ENCODE assay signal across 13 cellular contexts in the genomic region with DNA sequence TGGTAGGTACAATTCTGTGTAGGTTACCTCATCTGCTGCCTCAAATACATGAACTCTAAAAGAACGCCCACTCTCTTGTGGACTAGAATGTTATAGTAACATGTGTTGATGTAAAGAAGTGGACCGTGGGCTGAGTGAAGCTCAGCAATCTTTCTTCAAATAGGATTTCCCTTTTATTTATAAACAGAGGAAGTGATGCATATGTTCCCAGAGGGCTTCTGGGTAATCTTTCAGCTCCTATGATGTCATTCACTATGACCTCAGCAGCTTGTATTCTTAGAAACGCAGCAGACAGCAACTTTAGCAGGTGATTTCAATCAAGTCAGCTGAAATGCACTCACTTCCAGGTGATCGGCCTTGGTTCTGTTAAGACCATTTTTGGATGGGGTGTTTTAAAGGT. TPM values are rescaled to one million over a fixed set of nuclear protein-coding genes. Genes with fewer than 3 reads are reported as not detected.
A peak's percentile ranks its signal among the peaks of the same experiment; 100 is the strongest.
DNase-seq lines count a peak whose midpoint lies in the region; ATAC-seq, FAIRE-seq and TF ChIP-seq lines count a peak whose summit lies in the region.
"Had no signal": no experiment of that assay in that cellular context is flagged by ENCODE, and none has a peak within 500 bp of the region (broad histone marks: within the 10 kb centered on the region; RNA-seq: fewer than 3 reads in every experiment).

No MANE protein-coding gene starts in this region.

- CTCF ChIA-PET in CD4-positive, alpha-beta T cell (lab: Charles Lee), result interaction anchor here (1.0 kb wide), 1 partner anchor 166 kb away, joined by 5 read pairs; no protein-coding TSS in a partner anchor
- CTCF ChIA-PET in HEK293 (lab: Yijun Ruan, JAX) (interaction anchor here (0.5 to 1.8 kb wide), 4 partner anchors 32 to 524 kb away, joined by 3 to 11 read pairs (median 7); a partner anchor contains a TSS), HepG2 (lab: Yijun Ruan, JAX; ENCODE audit: low intra/inter-chr PET ratio, low total read pairs) (no interaction called here)

- H3K4me3 Mint-ChIP-seq in CD4-positive, alpha-beta T cell, result no peak overlapping the region
- H3K4me3 Mint-ChIP-seq in activated naive CD8-positive, alpha-beta T cell treated with anti-CD3 and anti-CD28 coated beads, Interleukin-2, amount 10 ng/mL, durations not matched to agents 7 days and 5 days, result no peak overlapping the region
- H3K4me3 Mint-ChIP-seq in GM23338, result no peak overlapping the region

- 91% methylated on average over 4 of the region's 4 CpGs for WGBS in HepG2 (ENCODE audit: low lambda C conversion rate)

- peak overlapping the region; percentile 87 for H3K27ac Mint-ChIP-seq in CD4-positive, alpha-beta T cell
- no peak overlapping the region for H3K27ac Mint-ChIP-seq in activated naive CD8-positive, alpha-beta T cell treated with anti-CD3 and anti-CD28 coated beads, Interleukin-2, amount 10 ng/mL, durations not matched to agents 7 days and 5 days
- H3K27ac Mint-ChIP-seq in GM23338, result no peak overlapping the region

- H3K79me2 ChIP-seq in HepG2 (ENCODE audit: insufficient read depth, low read length), result no peaks in the 10 kb centered on the region
- H3K79me2 ChIP-seq in GM23338 (replicated peaks; ENCODE audit: insufficient read depth), result no peaks in the 10 kb centered on the region

- H4K20me1 ChIP-seq in HepG2 (ENCODE audit: insufficient read depth, low read length) (no peaks in the 10 kb centered on the region), GM23338 (replicated peaks; ENCODE audit: insufficient read depth) (no peaks in the 10 kb centered on the region)

- intact Hi-C loops in CD4-positive, alpha-beta T cell (cut with DNase I, micrococcal nuclease), result loop anchor here in 1 of 2 experiments (10.0 kb wide), 1 partner anchor 406 kb away; no protein-coding TSS in a partner anchor
- intact Hi-C loops in HepG2 (cut with micrococcal nuclease; ENCODE audit: unreplicated experiment) (no loop called here), posterior cingulate gyrus (cut with DNase I) (no loop called here)

- no peaks in the 10 kb centered on the region for H3F3A ChIP-seq in GM23338 (replicated peaks; ENCODE audit: low read depth)

- H3K4me2 ChIP-seq in HepG2 (ENCODE audit: low read depth, low read length) (no peak overlapping the region), GM23338 (no peak overlapping the region)

- TF ChIP-seq POLR2A in HepG2 (IDR thresholded peaks at IDR 0.05; ENCODE audit: insufficient read depth in 1 of 2, low read depth in 2 of 2, low read length in 2 of 2), result no peak

- H3K9me2 ChIP-seq in GM23338 (ENCODE audit: insufficient read depth), result no peaks in the 10 kb centered on the region

- H3K9ac ChIP-seq in HepG2 (ENCODE audit: insufficient read depth, low read depth, low read length), result no peak overlapping the region

- peak; percentile 71 for ATAC-seq in CD4-positive, alpha-beta T cell (ENCODE audit: poor library complexity)
- peak; percentile 42 for ATAC-seq in activated naive CD8-positive, alpha-beta T cell treated with anti-CD3 and anti-CD28 coated beads, Interleukin-2, amount 10 ng/mL, durations not matched to agents 7 days and 5 days (ENCODE audit: low read depth)
- ATAC-seq in HepG2 (no peak), GM23338 (no peak)

- no peak overlapping the region for H3K4me3 ChIP-seq in HEK293 (ENCODE audit: low read depth, low read length)
- no peak overlapping the region for H3K4me3 ChIP-seq in HepG2 (replicated peaks in 1 of 3; ENCODE audit: insufficient read depth in 1 of 3, low read depth in 2 of 3, low read length in 3 of 3)
- no peak overlapping the region for H3K4me3 ChIP-seq in GM23338
- H3K4me3 ChIP-seq: HAP-1, left ventricle myocardium inferior had no signal

- BruUV-seq in HepG2 (replicated peaks; lab: Mats Ljungman, UMichigan), result no TSS peak

- no peak for TF ChIP-seq RAD21 in HepG2 (CRISPR knock-in tag; IDR thresholded peaks at IDR 0.05)

- no peak overlapping the region for H3K27ac ChIP-seq in CD4-positive, alpha-beta T cell (ENCODE audit: low read depth, low read length)
- H3K27ac ChIP-seq in HEK293 (ENCODE audit: extremely low read depth, low read depth, low read length), result no peak overlapping the region
- no peak overlapping the region for H3K27ac ChIP-seq in HepG2 (ENCODE audit: extremely low read length, insufficient read depth, low read length)
- no peak overlapping the region for H3K27ac ChIP-seq in GM23338 (ENCODE audit: low read depth)
- H3K27ac ChIP-seq: epithelial cell of prostate, left ventricle myocardium inferior had no signal

- H3K4me1 Mint-ChIP-seq in CD4-positive, alpha-beta T cell (ENCODE audit: low read depth), result peaks cover 23% of the 10 kb centered on the region
- H3K4me1 Mint-ChIP-seq in activated naive CD8-positive, alpha-beta T cell treated with anti-CD3 and anti-CD28 coated beads, Interleukin-2, amount 10 ng/mL, durations not matched to agents 7 days and 5 days, result no peaks in the 10 kb centered on the region
- peaks cover 11% of the 10 kb centered on the region for H3K4me1 Mint-ChIP-seq in GM23338

- in situ Hi-C loops in HepG2 (cut with HindIII; ENCODE audit: extremely low pct_ligation_motif_present, low pct_unique_long_range_greater_than_20kb), result no loop called here

- POLR2A ChIA-PET in CD4-positive, alpha-beta T cell (lab: Charles Lee), result interaction anchor here (0.7 kb wide), 1 partner anchor 309 kb away, joined by 3 read pairs; no protein-coding TSS in a partner anchor
- POLR2A ChIA-PET in HEK293 (lab: Yijun Ruan, JAX) (interaction anchor here (0.8 kb wide), 1 partner anchor 25 kb away, joined by 3 read pairs; no protein-coding TSS in a partner anchor), HepG2 (lab: Yijun Ruan, JAX) (no interaction called here)
- POLR2A ChIA-PET in activated naive CD8-positive, alpha-beta T cell treated with anti-CD3 and anti-CD28 coated beads, Interleukin-2, amount 10 ng/mL, durations not matched to agents 7 days and 5 days (lab: Charles Lee), result interaction anchor here (0.6 kb wide), 1 partner anchor 205 kb away, joined by 3 read pairs; no protein-coding TSS in a partner anchor

- no peaks in the 10 kb centered on the region for H3K27me3 Mint-ChIP-seq in CD4-positive, alpha-beta T cell
- no peaks in the 10 kb centered on the region for H3K27me3 Mint-ChIP-seq in activated naive CD8-positive, alpha-beta T cell treated with anti-CD3 and anti-CD28 coated beads, Interleukin-2, amount 10 ng/mL, durations not matched to agents 7 days and 5 days
- peaks cover 1% of the 10 kb centered on the region for H3K27me3 Mint-ChIP-seq in GM23338 (ENCODE audit: insufficient read depth, low read depth, poor library complexity)

- TF ChIP-seq CTCF in CD4-positive, alpha-beta T cell (IDR thresholded peaks at IDR 0.05), result no peak
- TF ChIP-seq CTCF in HEK293 (tag by site-specific recombination; IDR thresholded peaks at IDR 0.05), result no peak
- no peak for TF ChIP-seq CTCF in HepG2 (CRISPR knock-in tag; IDR thresholded peaks at IDR 0.05)
- no peak for TF ChIP-seq CTCF in GM23338 (conservative IDR thresholded peaks at IDR 0.05; ENCODE audit: low read depth in 2 of 2)

- no peaks in the 10 kb centered on the region for H3K9me3 ChIP-seq in CD4-positive, alpha-beta T cell (ENCODE audit: control insufficient read depth, low read length)
- H3K9me3 ChIP-seq in HEK293 (ENCODE audit: control insufficient read depth, insufficient read depth, low read depth, low read length) (no peaks in the 10 kb centered on the region), HepG2 (ENCODE audit: low read length) (no peaks in the 10 kb centered on the region)
- H3K9me3 ChIP-seq: HAP-1, left ventricle myocardium inferior had no signal

- H3K27me3 ChIP-seq in CD4-positive, alpha-beta T cell (ENCODE audit: control insufficient read depth, insufficient read depth, low read length), result no peaks in the 10 kb centered on the region
- H3K27me3 ChIP-seq in HepG2 (ENCODE audit: control insufficient read depth in 1 of 2, insufficient read depth in 2 of 2, low read length in 2 of 2) (no peaks in the 10 kb centered on the region), GM23338 (ENCODE audit: insufficient read depth) (no peaks in the 10 kb centered on the region)

- no peak for DNase-seq in CD4-positive, alpha-beta T cell
- no peak for DNase-seq in activated naive CD8-positive, alpha-beta T cell treated with anti-CD3 and anti-CD28 coated beads, Interleukin-2, amount 10 ng/mL, durations not matched to agents 7 days and 5 days
- DNase-seq in HepG2 (ENCODE audit: low spot score) (no peak), SHP77 (lab: John Stamatoyannopoulos, UW) (no peak), posterior cingulate gyrus (no peak), GM23338 (ENCODE audit: low spot score) (no peak)
- no peak for DNase-seq in activated CD8-positive, alpha-beta memory T cell treated with anti-CD3 and anti-CD28 coated beads, Interleukin-2, amount 50 U/mL, for 48 hours
- DNase-seq: activated effector memory CD4-positive, alpha-beta T cell treated with Interleukin-2 at 50 U/mL for 16 hours; left ventricle myocardium inferior; NCI-H187 treated with DMSO at 0.1 percent for 48 hours had no signal

- TF ChIP-seq EP300 in HepG2 (IDR thresholded peaks at IDR 0.05; ENCODE audit: low read depth in 2 of 2, low read length in 2 of 2), result no peak
- no peak for TF ChIP-seq EP300 in HepG2 (CRISPR knock-in tag; IDR thresholded peaks at IDR 0.05; ENCODE audit: borderline replicate concordance)

- H2AFZ ChIP-seq in HepG2 (ENCODE audit: low read length) (no peak overlapping the region), GM23338 (no peak overlapping the region)

- H3K9me3 Mint-ChIP-seq in CD4-positive, alpha-beta T cell, result no peaks in the 10 kb centered on the region
- H3K9me3 Mint-ChIP-seq in activated naive CD8-positive, alpha-beta T cell treated with anti-CD3 and anti-CD28 coated beads, Interleukin-2, amount 10 ng/mL, durations not matched to agents 7 days and 5 days, result no peaks in the 10 kb centered on the region
- no peaks in the 10 kb centered on the region; the same call in 2 of the 3 replicates for H3K9me3 Mint-ChIP-seq in GM23338

- H3K4me1 ChIP-seq in HEK293 (ENCODE audit: control insufficient read depth, insufficient read depth, low read length) (no peaks in the 10 kb centered on the region), HepG2 (ENCODE audit: insufficient read depth, low read length) (no peaks in the 10 kb centered on the region), GM23338 (ENCODE audit: insufficient read depth) (peaks cover 12% of the 10 kb centered on the region)
- H3K4me1 ChIP-seq: HAP-1, left ventricle myocardium inferior had no signal

- FAIRE-seq in HepG2 (lab: Jason Lieb, UNC), result no peak

- H3K36me3 ChIP-seq in HEK293 (ENCODE audit: control insufficient read depth in 2 of 2, insufficient read depth in 1 of 2, low read length in 2 of 2) (no peaks in the 10 kb centered on the region), HepG2 (replicated peaks in 1 of 2; ENCODE audit: control insufficient read depth in 1 of 2, insufficient read depth in 2 of 2, low read length in 2 of 2) (peaks cover 14 to 43% of the 10 kb centered on the region in 2 experiments), GM23338 (ENCODE audit: insufficient read depth) (no peaks in the 10 kb centered on the region; the same call in 1 of the 2 replicates)
- H3K36me3 ChIP-seq: HAP-1, left ventricle myocardium inferior had no signal

- H3K36me3 Mint-ChIP-seq in CD4-positive, alpha-beta T cell (ENCODE audit: low read depth), result peaks cover 93% of the 10 kb centered on the region
- H3K36me3 Mint-ChIP-seq in activated naive CD8-positive, alpha-beta T cell treated with anti-CD3 and anti-CD28 coated beads, Interleukin-2, amount 10 ng/mL, durations not matched to agents 7 days and 5 days, result peaks cover 32% of the 10 kb centered on the region
- peaks cover 12% of the 10 kb centered on the region for H3K36me3 Mint-ChIP-seq in GM23338 (ENCODE audit: low read depth)

RNA-seq across cellular contexts. Expression of a gene that starts 14.4 kb away (rescaled TPM):
- not detected for total RNA-seq in CD4-positive, alpha-beta T cell
- not detected for total RNA-seq in activated naive CD8-positive, alpha-beta T cell treated with anti-CD3 and anti-CD28 coated beads, Interleukin-2, amount 10 ng/mL, durations not matched to agents 7 days and 5 days
- not detected in 2 replicates for total RNA-seq in HepG2 (2016; rRNA removed; fragmentation: Illumina TruSeq; extraction: Trizol)
- not detected in 2 replicates for total RNA-seq in HepG2 (2016; cell fraction: cytosol; rRNA removed; fragmentation: Illumina TruSeq; extraction: Trizol; ENCODE audit: low read depth)
- not detected in 2 replicates for total RNA-seq in HepG2 (2016; cell fraction: insoluble cytoplasmic fraction; rRNA removed; fragmentation: Illumina TruSeq; extraction: Trizol)
- not detected in 2 replicates for total RNA-seq in HepG2 (2016; cell fraction: membrane; rRNA removed; fragmentation: Illumina TruSeq; extraction: Trizol)
- not detected in 2 replicates for total RNA-seq in HepG2 (2016; cell fraction: nucleus; rRNA removed; fragmentation: Illumina TruSeq; extraction: Trizol)
- polyA plus RNA-seq in HepG2 (2011; rRNA removed) (not detected in 2 replicates), GM23338 (2016; fragmentation: Nextera tagmentation; extraction: Ambion mirVana) (0.37 and 0.70 TPM in 2 replicates)
- not detected in 2 replicates for polyA plus RNA-seq in HepG2 (2011; cell fraction: cytosol; rRNA removed)
- not detected in 2 replicates for polyA plus RNA-seq in HepG2 (2011; cell fraction: nucleus; rRNA removed)
- polyA plus RNA-seq in HepG2 (2012), result 0.05 and 0.09 TPM in 2 replicates
- not detected in 2 replicates for polyA plus RNA-seq in HepG2 (2016; cell fraction: cytosol; fragmentation: Illumina TruSeq; extraction: Trizol; ENCODE audit: low read depth)
- not detected in 2 replicates for polyA plus RNA-seq in HepG2 (2016; cell fraction: insoluble cytoplasmic fraction; fragmentation: Illumina TruSeq; extraction: Trizol; ENCODE audit: low read depth)
- not detected in 2 replicates for polyA plus RNA-seq in HepG2 (2016; cell fraction: membrane; fragmentation: Illumina TruSeq; extraction: Trizol; ENCODE audit: low read depth)
- not detected in 2 replicates for polyA plus RNA-seq in HepG2 (2016; cell fraction: nucleus; fragmentation: Illumina TruSeq; extraction: Trizol; ENCODE audit: insufficient read depth, low read depth)
- 0.58 TPM in 1 of 2 replicates, not detected in the other for polyA minus RNA-seq in HepG2 (2011; rRNA and poly(A)+ RNA removed; ENCODE audit: low replicate concordance)
- not detected in 2 replicates for polyA minus RNA-seq in HepG2 (2011; cell fraction: cytosol; rRNA and poly(A)+ RNA removed)
- polyA minus RNA-seq in HepG2 (2011; cell fraction: nucleus; rRNA and poly(A)+ RNA removed), result not detected in 2 replicates
- total RNA-seq in GM23338 (2014; rRNA removed; shearing (Covaris generic)), result 0.42 TPM in 1 of 2 replicates, not detected in the other

Comparison
In these comparisons a context has a peak if more than half of its experiments do, and no peak if none do; other contexts are left out.
1. ATAC-seq: peak in CD4-positive, alpha-beta T cell (single experiment) and activated naive CD8-positive, alpha-beta T cell treated with anti-CD3 and anti-CD28 coated beads, Interleukin-2, amount 10 ng/mL, durations not matched to agents 7 days and 5 days (single experiment); none in HepG2 (single experiment) and GM23338 (single experiment).